Comparison of ENCODE assay signal across 28 cellular contexts in genomic region chr2:229610871-229611270, GRCh38.
DNase-seq lines count a peak whose midpoint lies in the region; ATAC-seq, FAIRE-seq and TF ChIP-seq lines count a peak whose summit lies in the region.
"Had no signal": no experiment of that assay in that cellular context is flagged by ENCODE, and none has a peak within 500 bp of the region (broad histone marks: within the 10 kb centered on the region; RNA-seq: fewer than 3 reads in every experiment).

No MANE protein-coding gene starts in this region.

- ATAC-seq in SK-N-SH treated with all-trans-retinoic acid at 6 μM for 48 hours = no peak
- ATAC-seq: foreskin keratinocyte; left lobe of liver; naive thymus-derived CD8-positive, alpha-beta T cell; stimulated activated naive CD8-positive, alpha-beta T cell treated with anti-CD3 and anti-CD28 coated beads, Interleukin-15, amount 100 ng/mL, for 72 hours; WTC11 had no signal

- H3K27ac Mint-ChIP-seq in astrocyte (ENCODE audit: unreplicated experiment) = no peak overlapping the region
- H3K27ac Mint-ChIP-seq: CD14-positive monocyte; IgD-negative memory B cell; naive thymus-derived CD8-positive, alpha-beta T cell; stimulated activated naive CD8-positive, alpha-beta T cell treated with anti-CD3 and anti-CD28 coated beads, Interleukin-15, amount 100 ng/mL, for 72 hours; WTC11 had no signal

- H3K9ac ChIP-seq in astrocyte (ENCODE audit: low read length) = peak overlapping the region; percentile 66

- FAIRE-seq in astrocyte (lab: Jason Lieb, UNC) (no peak), H54 (lab: Jason Lieb, UNC) (no peak)
- FAIRE-seq: endothelial cell of umbilical vein, G401.6, GM18507 had no signal

- WGBS in testis, 2 donors = 60 to 66% methylated on average over 2 of the region's 2 CpGs

- H3K27me3 ChIP-seq in astrocyte (ENCODE audit: insufficient read depth, low read length) = no peaks in the 10 kb centered on the region
- no peaks in the 10 kb centered on the region for H3K27me3 ChIP-seq in testis
- H3K27me3 ChIP-seq: foreskin keratinocyte, transverse colon had no signal

- H2AFZ ChIP-seq in astrocyte (ENCODE audit: low read depth, low read length) = no peak overlapping the region

- intact Hi-C loops in testis (cut with DNase I; ENCODE audit: low total_unique reads) = no loop called here

- peaks cover 11% of the 10 kb centered on the region for H3K4me1 ChIP-seq in astrocyte (ENCODE audit: insufficient read depth, low read length)
- H3K4me1 ChIP-seq in testis = no peaks in the 10 kb centered on the region
- H3K4me1 ChIP-seq: foreskin keratinocyte, transverse colon had no signal

- TF ChIP-seq POLR2A in testis (IDR thresholded peaks at IDR 0.05) (no peak), H54 (IDR thresholded peaks at IDR 0.05; ENCODE audit: low read depth, low read length) (no peak)

- no peaks in the 10 kb centered on the region for H3K36me3 Mint-ChIP-seq in astrocyte (ENCODE audit: low read depth, unreplicated experiment)
- H3K36me3 Mint-ChIP-seq: CD14-positive monocyte; IgD-negative memory B cell; naive thymus-derived CD8-positive, alpha-beta T cell; WTC11 had no signal

- H3K4me3 Mint-ChIP-seq in astrocyte (ENCODE audit: unreplicated experiment) = no peak overlapping the region
- H3K4me3 Mint-ChIP-seq: CD14-positive monocyte; IgD-negative memory B cell; naive thymus-derived CD8-positive, alpha-beta T cell; stimulated activated naive CD8-positive, alpha-beta T cell treated with anti-CD3 and anti-CD28 coated beads, Interleukin-15, amount 100 ng/mL, for 72 hours; WTC11 had no signal

- peak overlapping the region; percentile 60 for H3K4me2 ChIP-seq in astrocyte (ENCODE audit: low read length)

- no peak overlapping the region for H3K4me3 ChIP-seq in astrocyte (ENCODE audit: insufficient read depth, low read depth, low read length)
- no peak overlapping the region for H3K4me3 ChIP-seq in fibroblast of villous mesenchyme (ENCODE audit: low read depth, low read length)
- H3K4me3 ChIP-seq in testis = no peak overlapping the region
- H3K4me3 ChIP-seq: transverse colon had no signal

- H3K27ac ChIP-seq in astrocyte (ENCODE audit: low read depth, low read length) (peak overlapping the region; percentile 90), testis (no peak overlapping the region)
- H3K27ac ChIP-seq: foreskin keratinocyte, HL-60, transverse colon had no signal

- DNase-seq in EH (ENCODE audit: low read depth) (peak; percentile 39), M059J (ENCODE audit: low read depth) (peak; percentile 62), astrocyte (ENCODE audit: low read depth) (peak; percentile 80), fibroblast of villous mesenchyme (ENCODE audit: low read depth) (peak; percentile 22), testis (no peak), H54 (ENCODE audit: insufficient read length, low spot score) (no peak)
- DNase-seq in activated naive CD4-positive, alpha-beta T cell (lab: John Stamatoyannopoulos, UW) = no peak
- DNase-seq: activated CD4-positive, alpha-beta T cell treated with anti-CD3 and anti-CD28 coated beads, Interleukin-2, amount 50 U/mL, for 48 hours; caudate nucleus; GOT3; MM.1S; naive thymus-derived CD8-positive, alpha-beta T cell; NCI-H1694; NCI-H446; RPMI8226; stimulated activated naive CD8-positive, alpha-beta T cell treated with anti-CD3 and anti-CD28 coated beads, Interleukin-15, amount 100 ng/mL, for 72 hours; T-helper 9 cell; transverse colon had no signal

- TF ChIP-seq CTCF in astrocyte (IDR thresholded peaks at IDR 0.05; ENCODE audit: insufficient read depth, low read depth, low read length) = no peak
- TF ChIP-seq CTCF in fibroblast of villous mesenchyme (IDR thresholded peaks at IDR 0.05; ENCODE audit: insufficient read depth, low read depth, low read length) = no peak
- TF ChIP-seq CTCF in testis (IDR thresholded peaks at IDR 0.05) = no peak

- H3K79me2 ChIP-seq in astrocyte (ENCODE audit: insufficient read depth, low read length) = no peaks in the 10 kb centered on the region

- H3K4me1 Mint-ChIP-seq in astrocyte (ENCODE audit: low read depth, unreplicated experiment) = peaks cover 15% of the 10 kb centered on the region
- H3K4me1 Mint-ChIP-seq: CD14-positive monocyte; IgD-negative memory B cell; stimulated activated naive CD8-positive, alpha-beta T cell treated with anti-CD3 and anti-CD28 coated beads, Interleukin-15, amount 100 ng/mL, for 72 hours; WTC11 had no signal

- H3K27me3 Mint-ChIP-seq in astrocyte (ENCODE audit: low read depth, unreplicated experiment) = no peaks in the 10 kb centered on the region
- H3K27me3 Mint-ChIP-seq: IgD-negative memory B cell; stimulated activated naive CD8-positive, alpha-beta T cell treated with anti-CD3 and anti-CD28 coated beads, Interleukin-15, amount 100 ng/mL, for 72 hours had no signal

- no peaks in the 10 kb centered on the region for H4K20me1 ChIP-seq in astrocyte (ENCODE audit: insufficient read depth, low read length)

- H3K36me3 ChIP-seq in astrocyte (ENCODE audit: insufficient read depth, low read length) (no peaks in the 10 kb centered on the region), testis (ENCODE audit: low read depth, missing control alignments) (no peaks in the 10 kb centered on the region)
- H3K36me3 ChIP-seq: transverse colon had no signal

- H3K9me3 ChIP-seq in astrocyte (ENCODE audit: insufficient read depth, low read depth, low read length) (no peaks in the 10 kb centered on the region), testis (no peaks in the 10 kb centered on the region)
- H3K9me3 ChIP-seq: transverse colon had no signal

- no peaks in the 10 kb centered on the region for H3K9me3 Mint-ChIP-seq in astrocyte (ENCODE audit: unreplicated experiment)
- H3K9me3 Mint-ChIP-seq: IgD-negative memory B cell; naive thymus-derived CD8-positive, alpha-beta T cell; stimulated activated naive CD8-positive, alpha-beta T cell treated with anti-CD3 and anti-CD28 coated beads, Interleukin-15, amount 100 ng/mL, for 72 hours; WTC11 had no signal

TF ChIP-seq in SK-N-SH treated with all-trans-retinoic acid at 6 μM for 48 hours, 23 proteins besides CTCF, POLR2A, EP300 and RAD21:
- TF ChIP-seq ZNF565 (CRISPR knock-in tag; conservative IDR thresholded peaks at IDR 0.05; ENCODE audit: low read depth) = no peak
- TF ChIP-seq BACH2 (CRISPR knock-in tag; IDR thresholded peaks at IDR 0.05; ENCODE audit: borderline replicate concordance) = no peak
- no peak for TF ChIP-seq ISL1 (CRISPR knock-in tag; IDR thresholded peaks at IDR 0.05)
- TF ChIP-seq PPARA (CRISPR knock-in tag; IDR thresholded peaks at IDR 0.05; ENCODE audit: borderline replicate concordance) = no peak
- no peak for TF ChIP-seq ZC3H10 (CRISPR knock-in tag; IDR thresholded peaks at IDR 0.05)

Comparison
In these comparisons a context has a peak if more than half of its experiments do, and no peak if none do; other contexts are left out.
1. DNase-seq: peak in EH (single experiment), M059J (single experiment), astrocyte (single experiment) and fibroblast of villous mesenchyme (single experiment); none in testis (single experiment), H54 (single experiment) and activated naive CD4-positive, alpha-beta T cell (0 of 4).